27 cellular contexts compared by ENCODE assay signal in the genomic region with DNA sequence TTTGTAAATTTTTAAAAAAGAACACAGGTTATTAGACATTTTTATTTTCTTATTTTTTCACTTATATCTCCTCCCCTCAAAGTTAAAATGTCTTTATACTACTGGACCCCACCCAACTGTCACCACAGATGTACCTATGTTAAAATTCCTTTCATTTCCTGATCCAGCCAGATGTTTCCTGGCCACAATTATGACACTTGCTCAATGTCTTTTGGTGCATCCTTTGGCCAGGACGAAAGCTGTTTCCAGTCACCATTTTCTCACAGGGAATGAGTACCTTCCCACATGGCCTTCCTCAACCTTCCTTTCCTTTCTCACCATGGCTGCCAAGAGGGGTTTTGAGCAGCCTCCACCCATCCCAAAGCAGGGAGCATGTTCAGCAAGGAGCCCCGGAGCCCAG.
"Had no signal": no experiment of that assay in that cellular context is flagged by ENCODE, and none has a peak within 500 bp of the region (broad histone marks: within the 10 kb centered on the region; RNA-seq: fewer than 3 reads in every experiment).

No MANE protein-coding gene starts in this region.

- H3K27me3 ChIP-seq: esophagus squamous epithelium, gastrocnemius medialis had no signal

- H3K36me3 ChIP-seq: esophagus squamous epithelium, gastrocnemius medialis, heart right ventricle, left lung, lower lobe of right lung had no signal

- H3K4me3 ChIP-seq: coronary artery, esophagus squamous epithelium, gastrocnemius medialis, heart right ventricle, left lung, lower lobe of right lung had no signal

- ATAC-seq: effector memory CD8-positive, alpha-beta T cell; esophagus mucosa; gastrocnemius medialis; left cardiac atrium; left lung; left ventricle myocardium superior; lower lobe of right lung; naive thymus-derived CD4-positive, alpha-beta T cell had no signal

- FAIRE-seq: colon, endometrium, islet of Langerhans, keratinocyte had no signal

- H3K4me1 ChIP-seq: left lung, lower lobe of right lung had no signal

- H3K9me3 ChIP-seq: esophagus squamous epithelium, gastrocnemius medialis, heart right ventricle, left lung, lower lobe of right lung had no signal

- DNase-seq: dermis blood vessel endothelial cell; effector CD8-positive, alpha-beta T cell; effector memory CD8-positive, alpha-beta T cell; endodermal cell; erythroblast; esophagus squamous epithelium; foreskin fibroblast; foreskin melanocyte; gastrocnemius medialis; glutamatergic neuron; head of caudate nucleus; heart right ventricle; hippocampal formation; left cardiac atrium; left lung; left ventricle myocardium superior; lower lobe of right lung; mesenchymal stem cell; midbrain; naive thymus-derived CD4-positive, alpha-beta T cell had no signal

- H3K27ac ChIP-seq: coronary artery, epithelial cell of prostate, esophagus squamous epithelium, gastrocnemius medialis, heart right ventricle, left lung, lower lobe of right lung had no signal
